1 cellular context compared by ENCODE assay signal in the genomic region with DNA sequence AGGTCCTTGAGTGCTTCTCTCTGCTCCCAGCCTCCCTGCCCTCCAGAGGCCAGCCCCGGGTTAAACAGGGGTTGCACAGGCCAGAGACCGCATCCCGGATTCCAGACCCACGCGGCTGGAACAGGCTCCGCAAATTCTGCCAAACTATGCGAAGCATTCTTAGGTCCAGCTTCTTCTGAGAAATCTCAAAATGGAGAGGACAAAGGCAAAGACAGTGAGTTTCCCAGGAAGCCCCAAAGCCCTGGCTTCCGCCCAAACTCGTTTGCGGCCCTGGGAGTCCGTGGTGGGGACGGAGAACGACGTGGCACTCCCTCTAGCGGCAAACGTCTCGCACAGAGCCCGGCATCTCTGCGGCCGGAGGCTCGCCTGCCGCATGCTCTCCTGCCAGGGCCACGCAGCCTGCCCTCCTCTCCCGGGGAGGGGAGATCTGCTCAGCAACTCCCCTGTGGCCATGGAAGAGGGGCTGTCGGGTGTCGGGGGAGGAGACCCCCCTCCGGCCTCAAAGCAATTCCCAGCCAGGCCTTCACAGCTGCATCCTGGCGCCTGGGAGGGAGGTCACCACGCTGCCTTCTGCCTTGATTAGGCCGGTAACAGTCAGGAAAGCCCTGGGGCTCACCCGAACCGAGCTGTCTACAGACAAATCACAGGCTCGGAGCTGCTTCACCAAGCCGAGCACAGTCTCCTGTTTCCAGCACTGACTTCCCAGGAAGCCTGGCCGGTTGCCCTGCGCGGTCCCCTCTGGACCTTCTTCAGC.
A peak's percentile ranks its signal among the peaks of the same experiment; 100 is the strongest.
TF ChIP-seq lines count a peak whose summit lies in the region.

No MANE protein-coding gene starts in this region.

TF ChIP-seq in HepG2, 621 proteins besides CTCF, POLR2A, EP300 and RAD21 (continued from another document):
- TF ChIP-seq, protein P1, sequence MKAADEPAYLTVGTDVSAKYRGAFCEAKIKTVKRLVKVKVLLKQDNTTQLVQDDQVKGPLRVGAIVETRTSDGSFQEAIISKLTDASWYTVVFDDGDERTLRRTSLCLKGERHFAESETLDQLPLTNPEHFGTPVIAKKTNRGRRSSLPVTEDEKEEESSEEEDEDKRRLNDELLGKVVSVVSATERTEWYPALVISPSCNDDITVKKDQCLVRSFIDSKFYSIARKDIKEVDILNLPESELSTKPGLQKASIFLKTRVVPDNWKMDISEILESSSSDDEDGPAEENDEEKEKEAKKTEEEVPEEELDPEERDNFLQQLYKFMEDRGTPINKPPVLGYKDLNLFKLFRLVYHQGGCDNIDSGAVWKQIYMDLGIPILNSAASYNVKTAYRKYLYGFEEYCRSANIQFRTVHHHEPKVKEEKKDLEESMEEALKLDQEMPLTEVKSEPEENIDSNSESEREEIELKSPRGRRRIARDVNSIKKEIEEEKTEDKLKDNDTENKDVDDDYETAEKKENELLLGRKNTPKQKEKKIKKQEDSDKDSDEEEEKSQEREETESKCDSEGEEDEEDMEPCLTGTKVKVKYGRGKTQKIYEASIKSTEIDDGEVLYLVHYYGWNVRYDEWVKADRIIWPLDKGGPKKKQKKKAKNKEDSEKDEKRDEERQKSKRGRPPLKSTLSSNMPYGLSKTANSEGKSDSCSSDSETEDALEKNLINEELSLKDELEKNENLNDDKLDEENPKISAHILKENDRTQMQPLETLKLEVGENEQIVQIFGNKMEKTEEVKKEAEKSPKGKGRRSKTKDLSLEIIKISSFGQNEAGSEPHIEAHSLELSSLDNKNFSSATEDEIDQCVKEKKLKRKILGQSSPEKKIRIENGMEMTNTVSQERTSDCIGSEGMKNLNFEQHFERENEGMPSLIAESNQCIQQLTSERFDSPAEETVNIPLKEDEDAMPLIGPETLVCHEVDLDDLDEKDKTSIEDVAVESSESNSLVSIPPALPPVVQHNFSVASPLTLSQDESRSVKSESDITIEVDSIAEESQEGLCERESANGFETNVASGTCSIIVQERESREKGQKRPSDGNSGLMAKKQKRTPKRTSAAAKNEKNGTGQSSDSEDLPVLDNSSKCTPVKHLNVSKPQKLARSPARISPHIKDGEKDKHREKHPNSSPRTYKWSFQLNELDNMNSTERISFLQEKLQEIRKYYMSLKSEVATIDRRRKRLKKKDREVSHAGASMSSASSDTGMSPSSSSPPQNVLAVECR (CRISPR knock-in tag; IDR thresholded peaks at IDR 0.05; ENCODE audit: borderline replicate concordance): peak; percentile 21; the same call in 1 of the 2 replicates
- no peak for TF ChIP-seq NONO (IDR thresholded peaks at IDR 0.05)
- TF ChIP-seq NONO (CRISPR knock-in tag; conservative IDR thresholded peaks at IDR 0.05): 0 out of 2 replicates have a peak, but pooled peaks have one; percentile 33
- TF ChIP-seq, protein P2, sequence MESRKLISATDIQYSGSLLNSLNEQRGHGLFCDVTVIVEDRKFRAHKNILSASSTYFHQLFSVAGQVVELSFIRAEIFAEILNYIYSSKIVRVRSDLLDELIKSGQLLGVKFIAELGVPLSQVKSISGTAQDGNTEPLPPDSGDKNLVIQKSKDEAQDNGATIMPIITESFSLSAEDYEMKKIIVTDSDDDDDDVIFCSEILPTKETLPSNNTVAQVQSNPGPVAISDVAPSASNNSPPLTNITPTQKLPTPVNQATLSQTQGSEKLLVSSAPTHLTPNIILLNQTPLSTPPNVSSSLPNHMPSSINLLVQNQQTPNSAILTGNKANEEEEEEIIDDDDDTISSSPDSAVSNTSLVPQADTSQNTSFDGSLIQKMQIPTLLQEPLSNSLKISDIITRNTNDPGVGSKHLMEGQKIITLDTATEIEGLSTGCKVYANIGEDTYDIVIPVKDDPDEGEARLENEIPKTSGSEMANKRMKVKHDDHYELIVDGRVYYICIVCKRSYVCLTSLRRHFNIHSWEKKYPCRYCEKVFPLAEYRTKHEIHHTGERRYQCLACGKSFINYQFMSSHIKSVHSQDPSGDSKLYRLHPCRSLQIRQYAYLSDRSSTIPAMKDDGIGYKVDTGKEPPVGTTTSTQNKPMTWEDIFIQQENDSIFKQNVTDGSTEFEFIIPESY (CRISPR knock-in tag; IDR thresholded peaks at IDR 0.05): peak; percentile 17; the same call in 1 of the 2 replicates
- no peak for TF ChIP-seq HNRNPK (IDR thresholded peaks at IDR 0.05; ENCODE audit: low read depth, low read length, poor library complexity, severe bottlenecking)
- TF ChIP-seq ZNF589 (CRISPR knock-in tag; conservative IDR thresholded peaks at IDR 0.05): no peak
- TF ChIP-seq SOX6 (IDR thresholded peaks at IDR 0.05): no peak
- no peak for TF ChIP-seq SOX6 (CRISPR knock-in tag; IDR thresholded peaks at IDR 0.05)
- TF ChIP-seq, protein P3, sequence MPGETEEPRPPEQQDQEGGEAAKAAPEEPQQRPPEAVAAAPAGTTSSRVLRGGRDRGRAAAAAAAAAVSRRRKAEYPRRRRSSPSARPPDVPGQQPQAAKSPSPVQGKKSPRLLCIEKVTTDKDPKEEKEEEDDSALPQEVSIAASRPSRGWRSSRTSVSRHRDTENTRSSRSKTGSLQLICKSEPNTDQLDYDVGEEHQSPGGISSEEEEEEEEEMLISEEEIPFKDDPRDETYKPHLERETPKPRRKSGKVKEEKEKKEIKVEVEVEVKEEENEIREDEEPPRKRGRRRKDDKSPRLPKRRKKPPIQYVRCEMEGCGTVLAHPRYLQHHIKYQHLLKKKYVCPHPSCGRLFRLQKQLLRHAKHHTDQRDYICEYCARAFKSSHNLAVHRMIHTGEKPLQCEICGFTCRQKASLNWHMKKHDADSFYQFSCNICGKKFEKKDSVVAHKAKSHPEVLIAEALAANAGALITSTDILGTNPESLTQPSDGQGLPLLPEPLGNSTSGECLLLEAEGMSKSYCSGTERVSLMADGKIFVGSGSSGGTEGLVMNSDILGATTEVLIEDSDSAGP (CRISPR knock-in tag; IDR thresholded peaks at IDR 0.05; ENCODE audit: borderline replicate concordance): peak; percentile 75
- TF ChIP-seq, protein P4, sequence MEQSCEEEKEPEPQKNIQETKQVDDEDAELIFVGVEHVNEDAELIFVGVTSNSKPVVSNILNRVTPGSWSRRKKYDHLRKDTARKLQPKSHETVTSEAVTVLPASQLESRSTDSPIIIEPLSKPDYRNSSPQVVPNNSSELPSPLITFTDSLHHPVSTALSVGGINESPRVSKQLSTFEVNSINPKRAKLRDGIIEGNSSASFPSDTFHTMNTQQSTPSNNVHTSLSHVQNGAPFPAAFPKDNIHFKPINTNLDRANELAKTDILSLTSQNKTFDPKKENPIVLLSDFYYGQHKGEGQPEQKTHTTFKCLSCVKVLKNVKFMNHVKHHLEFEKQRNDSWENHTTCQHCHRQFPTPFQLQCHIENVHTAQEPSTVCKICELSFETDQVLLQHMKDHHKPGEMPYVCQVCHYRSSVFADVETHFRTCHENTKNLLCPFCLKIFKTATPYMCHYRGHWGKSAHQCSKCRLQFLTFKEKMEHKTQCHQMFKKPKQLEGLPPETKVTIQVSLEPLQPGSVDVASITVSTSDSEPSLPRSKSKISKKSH (CRISPR knock-in tag; IDR thresholded peaks at IDR 0.05; ENCODE audit: borderline replicate concordance): no peak
- TF ChIP-seq ZNF331 (CRISPR knock-in tag; IDR thresholded peaks at IDR 0.05): peak; percentile 49; the same call in 1 of the 2 replicates
- TF ChIP-seq ZFY (CRISPR knock-in tag; IDR thresholded peaks at IDR 0.05): peak; percentile 39; the same call in 1 of the 2 replicates
- TF ChIP-seq, protein P5, sequence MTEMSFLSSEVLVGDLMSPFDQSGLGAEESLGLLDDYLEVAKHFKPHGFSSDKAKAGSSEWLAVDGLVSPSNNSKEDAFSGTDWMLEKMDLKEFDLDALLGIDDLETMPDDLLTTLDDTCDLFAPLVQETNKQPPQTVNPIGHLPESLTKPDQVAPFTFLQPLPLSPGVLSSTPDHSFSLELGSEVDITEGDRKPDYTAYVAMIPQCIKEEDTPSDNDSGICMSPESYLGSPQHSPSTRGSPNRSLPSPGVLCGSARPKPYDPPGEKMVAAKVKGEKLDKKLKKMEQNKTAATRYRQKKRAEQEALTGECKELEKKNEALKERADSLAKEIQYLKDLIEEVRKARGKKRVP (CRISPR knock-in tag; IDR thresholded peaks at IDR 0.05): no peak
- TF ChIP-seq ZFP36L1 (CRISPR knock-in tag; IDR thresholded peaks at IDR 0.05): no peak
- TF ChIP-seq ZBTB3 (CRISPR knock-in tag; IDR thresholded peaks at IDR 0.05; ENCODE audit: borderline replicate concordance, low read depth): no peak
- TF ChIP-seq SRSF4 (IDR thresholded peaks at IDR 0.05; ENCODE audit: low read depth, low read length, poor library complexity, severe bottlenecking): no peak
- TF ChIP-seq HNRNPLL (IDR thresholded peaks at IDR 0.05; ENCODE audit: low read depth, low read length, poor library complexity, severe bottlenecking): peak; percentile 70
- TF ChIP-seq, protein P6, sequence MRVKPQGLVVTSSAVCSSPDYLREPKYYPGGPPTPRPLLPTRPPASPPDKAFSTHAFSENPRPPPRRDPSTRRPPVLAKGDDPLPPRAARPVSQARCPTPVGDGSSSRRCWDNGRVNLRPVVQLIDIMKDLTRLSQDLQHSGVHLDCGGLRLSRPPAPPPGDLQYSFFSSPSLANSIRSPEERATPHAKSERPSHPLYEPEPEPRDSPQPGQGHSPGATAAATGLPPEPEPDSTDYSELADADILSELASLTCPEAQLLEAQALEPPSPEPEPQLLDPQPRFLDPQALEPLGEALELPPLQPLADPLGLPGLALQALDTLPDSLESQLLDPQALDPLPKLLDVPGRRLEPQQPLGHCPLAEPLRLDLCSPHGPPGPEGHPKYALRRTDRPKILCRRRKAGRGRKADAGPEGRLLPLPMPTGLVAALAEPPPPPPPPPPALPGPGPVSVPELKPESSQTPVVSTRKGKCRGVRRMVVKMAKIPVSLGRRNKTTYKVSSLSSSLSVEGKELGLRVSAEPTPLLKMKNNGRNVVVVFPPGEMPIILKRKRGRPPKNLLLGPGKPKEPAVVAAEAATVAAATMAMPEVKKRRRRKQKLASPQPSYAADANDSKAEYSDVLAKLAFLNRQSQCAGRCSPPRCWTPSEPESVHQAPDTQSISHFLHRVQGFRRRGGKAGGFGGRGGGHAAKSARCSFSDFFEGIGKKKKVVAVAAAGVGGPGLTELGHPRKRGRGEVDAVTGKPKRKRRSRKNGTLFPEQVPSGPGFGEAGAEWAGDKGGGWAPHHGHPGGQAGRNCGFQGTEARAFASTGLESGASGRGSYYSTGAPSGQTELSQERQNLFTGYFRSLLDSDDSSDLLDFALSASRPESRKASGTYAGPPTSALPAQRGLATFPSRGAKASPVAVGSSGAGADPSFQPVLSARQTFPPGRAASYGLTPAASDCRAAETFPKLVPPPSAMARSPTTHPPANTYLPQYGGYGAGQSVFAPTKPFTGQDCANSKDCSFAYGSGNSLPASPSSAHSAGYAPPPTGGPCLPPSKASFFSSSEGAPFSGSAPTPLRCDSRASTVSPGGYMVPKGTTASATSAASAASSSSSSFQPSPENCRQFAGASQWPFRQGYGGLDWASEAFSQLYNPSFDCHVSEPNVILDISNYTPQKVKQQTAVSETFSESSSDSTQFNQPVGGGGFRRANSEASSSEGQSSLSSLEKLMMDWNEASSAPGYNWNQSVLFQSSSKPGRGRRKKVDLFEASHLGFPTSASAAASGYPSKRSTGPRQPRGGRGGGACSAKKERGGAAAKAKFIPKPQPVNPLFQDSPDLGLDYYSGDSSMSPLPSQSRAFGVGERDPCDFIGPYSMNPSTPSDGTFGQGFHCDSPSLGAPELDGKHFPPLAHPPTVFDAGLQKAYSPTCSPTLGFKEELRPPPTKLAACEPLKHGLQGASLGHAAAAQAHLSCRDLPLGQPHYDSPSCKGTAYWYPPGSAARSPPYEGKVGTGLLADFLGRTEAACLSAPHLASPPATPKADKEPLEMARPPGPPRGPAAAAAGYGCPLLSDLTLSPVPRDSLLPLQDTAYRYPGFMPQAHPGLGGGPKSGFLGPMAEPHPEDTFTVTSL (CRISPR knock-in tag; IDR thresholded peaks at IDR 0.05; ENCODE audit: borderline replicate concordance): no peak
- TF ChIP-seq KMT2A (CRISPR knock-in tag; IDR thresholded peaks at IDR 0.05): no peak
